In the genomic region with DNA sequence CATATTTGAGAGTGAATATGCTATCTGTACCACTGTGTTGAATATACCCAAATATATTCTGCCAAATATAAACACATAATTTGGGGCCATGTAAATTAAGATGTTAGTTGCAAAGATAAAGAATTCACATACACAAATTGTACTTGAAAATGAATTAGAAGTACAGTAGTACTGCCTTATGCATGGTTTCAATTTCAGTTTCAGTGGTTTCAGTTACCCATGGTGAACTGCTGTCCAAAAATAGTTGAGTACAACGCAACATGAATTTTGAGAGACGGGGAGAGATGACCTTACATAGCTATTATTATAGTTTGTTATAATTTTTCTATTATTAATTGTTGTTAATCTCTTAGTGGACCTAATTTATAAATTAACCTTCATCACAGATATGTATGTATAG, we compare ENCODE assay signal across 1 cellular context.
TF ChIP-seq lines count a peak whose summit lies in the region.

No MANE protein-coding gene starts in this region.

TF ChIP-seq in GM23338, 12 proteins besides CTCF, POLR2A, EP300 and RAD21 (continued from another document):
- TF ChIP-seq JUNB (IDR thresholded peaks at IDR 0.05; ENCODE audit: unreplicated experiment) (no peak), NANOG (IDR thresholded peaks at IDR 0.05; ENCODE audit: borderline replicate concordance) (no peak), ZNF331 (CRISPR knock-in tag; IDR thresholded peaks at IDR 0.05; ENCODE audit: low read depth) (no peak)
